In genomic region chr20:41406307-41406706, GRCh38 we compare ENCODE assay signal across 14 cellular contexts. TPM values are rescaled to one million over a fixed set of nuclear protein-coding genes. Genes with fewer than 3 reads are reported as not detected.
"Had no signal": no experiment of that assay in that cellular context is flagged by ENCODE, and none has a peak within 500 bp of the region (broad histone marks: within the 10 kb centered on the region; RNA-seq: fewer than 3 reads in every experiment).

No MANE protein-coding gene starts in this region.

- H3K27me3 ChIP-seq: adrenal gland, breast epithelium, hepatocyte, tibial nerve had no signal

- H3K4me1 ChIP-seq: parathyroid adenoma had no signal

- DNase-seq: activated CD4-positive, alpha-beta T cell treated with anti-CD3 and anti-CD28 coated beads for 36 hours; activated CD4-positive, alpha-beta T cell treated with anti-CD3 and anti-CD28 coated beads, Interleukin-2, amount 50 U/mL, for 48 hours; activated gamma-delta T cell; adrenal gland; left colon; stimulated activated CD4-positive, alpha-beta T cell treated with anti-CD3 and anti-CD28 coated beads, Interleukin-15, amount 100 ng/mL, for 24 hours; stimulated activated CD4-positive, alpha-beta T cell treated with anti-CD3 and anti-CD28 coated beads, Interleukin-2, amount 100 ng/mL, for 48 hours had no signal

- H3K9me3 ChIP-seq: adrenal gland, breast epithelium, tibial nerve had no signal

- H3K27ac ChIP-seq: hepatocyte, parathyroid adenoma, skin epidermis, tibial nerve had no signal

- ATAC-seq: activated CD4-positive, alpha-beta T cell treated with anti-CD3 and anti-CD28 coated beads for 36 hours; left colon; WTC11 had no signal

- H3K4me3 ChIP-seq: adrenal gland, breast epithelium, hepatocyte, skin epidermis, tibial nerve had no signal

RNA-seq across cellular contexts. Expression of gene EMILIN3, which starts 39.7 kb away (rescaled TPM):
- total RNA-seq: fibroblast of villous mesenchyme had no signal
